18 cellular contexts compared by ENCODE assay signal in the genomic region with DNA sequence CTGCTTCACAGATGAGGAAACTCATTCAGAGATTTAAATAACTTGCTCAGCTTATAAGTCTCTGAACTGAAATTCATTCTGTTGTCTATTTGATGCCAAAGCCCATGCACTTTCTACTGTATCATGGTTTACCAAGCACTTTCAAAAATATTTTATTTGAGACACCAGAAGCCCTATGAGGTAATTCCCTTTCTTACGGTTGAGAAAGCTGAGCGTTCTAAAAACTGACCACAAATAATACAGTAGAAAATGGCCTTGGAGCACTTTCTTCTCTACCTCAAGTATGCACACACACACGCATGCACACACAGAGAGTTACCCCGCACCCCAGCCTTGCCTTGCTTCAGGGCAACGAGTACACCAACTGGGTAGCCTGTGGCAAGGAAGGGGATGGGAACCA.
A peak's percentile ranks its signal among the peaks of the same experiment; 100 is the strongest.
DNase-seq lines count a peak whose midpoint lies in the region; ATAC-seq, FAIRE-seq and TF ChIP-seq lines count a peak whose summit lies in the region.
"Had no signal": no experiment of that assay in that cellular context is flagged by ENCODE, and none has a peak within 500 bp of the region (broad histone marks: within the 10 kb centered on the region; RNA-seq: fewer than 3 reads in every experiment).

No MANE protein-coding gene starts in this region.

- no peaks in the 10 kb centered on the region for H3K27me3 Mint-ChIP-seq in astrocyte (ENCODE audit: low read depth, unreplicated experiment)
- no peaks in the 10 kb centered on the region for H3K27me3 Mint-ChIP-seq in neural crest cell (ENCODE audit: low read depth)
- H3K27me3 Mint-ChIP-seq: B cell had no signal

- WGBS in right cardiac atrium = 86% methylated on average over 5 of the region's 5 CpGs

- H3K4me2 ChIP-seq in astrocyte (ENCODE audit: low read length) = no peak overlapping the region

- TF ChIP-seq POLR2A in GM12892 (IDR thresholded peaks at IDR 0.05; ENCODE audit: low read depth, low read length) = no peak

- H3K79me2 ChIP-seq in astrocyte (ENCODE audit: insufficient read depth, low read length) = no peaks in the 10 kb centered on the region

- H3K4me1 ChIP-seq in astrocyte (ENCODE audit: insufficient read depth, low read length) (peaks cover 16% of the 10 kb centered on the region), right cardiac atrium (ENCODE audit: control insufficient read depth, insufficient read depth, low read length) (no peaks in the 10 kb centered on the region)
- H3K4me1 ChIP-seq: HAP-1 had no signal

- H3K27ac Mint-ChIP-seq in astrocyte (ENCODE audit: unreplicated experiment) (no peak overlapping the region), neural crest cell (ENCODE audit: unreplicated experiment) (peak overlapping the region; percentile 63)
- H3K27ac Mint-ChIP-seq: B cell; CD4-positive, alpha-beta T cell had no signal

- H3K27me3 ChIP-seq in astrocyte (ENCODE audit: insufficient read depth, low read length) (no peaks in the 10 kb centered on the region), right cardiac atrium (ENCODE audit: control insufficient read depth, insufficient read depth) (no peaks in the 10 kb centered on the region)

- H3K36me3 ChIP-seq in astrocyte (ENCODE audit: insufficient read depth, low read length) = no peaks in the 10 kb centered on the region
- H3K36me3 ChIP-seq: HAP-1 had no signal

- no peak overlapping the region for H2AFZ ChIP-seq in astrocyte (ENCODE audit: low read depth, low read length)

- H3K36me3 Mint-ChIP-seq in astrocyte (ENCODE audit: low read depth, unreplicated experiment) = no peaks in the 10 kb centered on the region
- H3K36me3 Mint-ChIP-seq in neural crest cell (ENCODE audit: low read depth) = peaks cover 7% of the 10 kb centered on the region

- H3K4me3 Mint-ChIP-seq in astrocyte (ENCODE audit: unreplicated experiment) (no peak overlapping the region), neural crest cell (no peak overlapping the region)
- H3K4me3 Mint-ChIP-seq: B cell; CD4-positive, alpha-beta T cell had no signal

- H4K20me1 ChIP-seq in astrocyte (ENCODE audit: insufficient read depth, low read length) = no peaks in the 10 kb centered on the region

- H3K27ac ChIP-seq in astrocyte (ENCODE audit: low read depth, low read length) = no peak overlapping the region
- no peak overlapping the region for H3K27ac ChIP-seq in right cardiac atrium (ENCODE audit: low read length)
- H3K27ac ChIP-seq: HL-60 had no signal

- no peak overlapping the region for H3K9ac ChIP-seq in astrocyte (ENCODE audit: low read length)

- FAIRE-seq in GM12892 (lab: Jason Lieb, UNC) (peak; percentile 54), astrocyte (lab: Jason Lieb, UNC) (no peak)

- DNase-seq in GM12892 (ENCODE audit: insufficient read length) = no peak
- peak; percentile 83 for DNase-seq in M059J (ENCODE audit: low read depth)
- peak; percentile 32 for DNase-seq in astrocyte (ENCODE audit: low read depth)
- DNase-seq in neural crest cell (ENCODE audit: low read depth, low spot score) = no peak
- no peak for DNase-seq in DMS153 treated with DMSO at 0.1 percent for 48 hours (lab: John Stamatoyannopoulos, UW; ENCODE audit: unreplicated experiment)
- DNase-seq in right cardiac atrium = no peak
- DNase-seq: ACHN; C1 segment of cervical spinal cord; Calu3; CD4-positive, alpha-beta T cell; DMS 273 treated with DMSO at 0.1 percent for 48 hours; DMS79; GOT3 had no signal

- H3K9me3 Mint-ChIP-seq in astrocyte (ENCODE audit: unreplicated experiment) (peaks cover 7% of the 10 kb centered on the region), neural crest cell (peaks cover 4% of the 10 kb centered on the region)

- intact Hi-C loops in right cardiac atrium (cut with DNase I) = no loop called here

- TF ChIP-seq CTCF in astrocyte (IDR thresholded peaks at IDR 0.05; ENCODE audit: insufficient read depth, low read depth, low read length) (no peak), neural crest cell (conservative IDR thresholded peaks at IDR 0.05) (no peak)

- H3K4me3 ChIP-seq in astrocyte (ENCODE audit: insufficient read depth, low read depth, low read length) = no peak overlapping the region
- no peak overlapping the region for H3K4me3 ChIP-seq in right cardiac atrium (ENCODE audit: low read length)
- H3K4me3 ChIP-seq: HAP-1 had no signal

- H3K4me1 Mint-ChIP-seq in astrocyte (ENCODE audit: low read depth, unreplicated experiment) (peaks cover 15% of the 10 kb centered on the region), neural crest cell (no peaks in the 10 kb centered on the region)
- H3K4me1 Mint-ChIP-seq: B cell had no signal

- H3K9me3 ChIP-seq in astrocyte (ENCODE audit: insufficient read depth, low read depth, low read length) (no peaks in the 10 kb centered on the region), right cardiac atrium (ENCODE audit: control insufficient read depth, low read length) (no peaks in the 10 kb centered on the region)
- H3K9me3 ChIP-seq: HAP-1 had no signal

- ATAC-seq in GM21390 (IDR thresholded peaks at IDR 0.05; ENCODE audit: unreplicated experiment) = no peak
- no peak for ATAC-seq in right cardiac atrium
- ATAC-seq in HG03520 (IDR thresholded peaks at IDR 0.05; ENCODE audit: unreplicated experiment) = no peak

Comparison
In these comparisons a context has a peak if more than half of its experiments do, and no peak if none do; other contexts are left out.
1. DNase-seq: peak in M059J (single experiment) and astrocyte (single experiment); none in GM12892 (single experiment), neural crest cell (single experiment), DMS153 treated with DMSO at 0.1 percent for 48 hours (single experiment) and right cardiac atrium (0 of 3).